ENCODE assay signal across 1 cellular context in genomic region chr12:49130151-49131050, GRCh38.
TF ChIP-seq lines count a peak whose summit lies in the region.

No MANE protein-coding gene starts in this region.

TF ChIP-seq in HEK293, 187 proteins besides CTCF, POLR2A, EP300 and RAD21 (continued from another document and continues in another):
- no peak for TF ChIP-seq PRDM2 (tag by site-specific recombination; IDR thresholded peaks at IDR 0.05; ENCODE audit: borderline replicate concordance)
- TF ChIP-seq ZFP41 (tag by site-specific recombination; IDR thresholded peaks at IDR 0.05; ENCODE audit: borderline replicate concordance) = no peak
- peak; percentile 62; the same call in 1 of the 2 replicates for TF ChIP-seq SP3 (tag by site-specific recombination; IDR thresholded peaks at IDR 0.05)
- peak; percentile 75 for TF ChIP-seq FEZF1 (tag by site-specific recombination; IDR thresholded peaks at IDR 0.05)
- no peak for TF ChIP-seq ZBTB20 (tag by site-specific recombination; IDR thresholded peaks at IDR 0.05)
- TF ChIP-seq ZNF239 (tag by site-specific recombination; IDR thresholded peaks at IDR 0.05) = no peak
- TF ChIP-seq ZNF521 (tag by site-specific recombination; IDR thresholded peaks at IDR 0.05) = no peak
- TF ChIP-seq, protein P1, sequence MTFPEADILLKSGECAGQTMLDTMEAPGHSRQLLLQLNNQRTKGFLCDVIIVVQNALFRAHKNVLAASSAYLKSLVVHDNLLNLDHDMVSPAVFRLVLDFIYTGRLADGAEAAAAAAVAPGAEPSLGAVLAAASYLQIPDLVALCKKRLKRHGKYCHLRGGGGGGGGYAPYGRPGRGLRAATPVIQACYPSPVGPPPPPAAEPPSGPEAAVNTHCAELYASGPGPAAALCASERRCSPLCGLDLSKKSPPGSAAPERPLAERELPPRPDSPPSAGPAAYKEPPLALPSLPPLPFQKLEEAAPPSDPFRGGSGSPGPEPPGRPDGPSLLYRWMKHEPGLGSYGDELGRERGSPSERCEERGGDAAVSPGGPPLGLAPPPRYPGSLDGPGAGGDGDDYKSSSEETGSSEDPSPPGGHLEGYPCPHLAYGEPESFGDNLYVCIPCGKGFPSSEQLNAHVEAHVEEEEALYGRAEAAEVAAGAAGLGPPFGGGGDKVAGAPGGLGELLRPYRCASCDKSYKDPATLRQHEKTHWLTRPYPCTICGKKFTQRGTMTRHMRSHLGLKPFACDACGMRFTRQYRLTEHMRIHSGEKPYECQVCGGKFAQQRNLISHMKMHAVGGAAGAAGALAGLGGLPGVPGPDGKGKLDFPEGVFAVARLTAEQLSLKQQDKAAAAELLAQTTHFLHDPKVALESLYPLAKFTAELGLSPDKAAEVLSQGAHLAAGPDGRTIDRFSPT (tag by site-specific recombination; IDR thresholded peaks at IDR 0.05) = peak; percentile 35; the same call in 1 of the 2 replicates
- TF ChIP-seq ZNF560 (tag by site-specific recombination; IDR thresholded peaks at IDR 0.05; ENCODE audit: borderline replicate concordance) = no peak
- TF ChIP-seq YY2 (tag by site-specific recombination; IDR thresholded peaks at IDR 0.05) = peak; percentile 68
- peak; percentile 30; the same call in 1 of the 2 replicates for TF ChIP-seq ZNF518A (tag by site-specific recombination; conservative IDR thresholded peaks at IDR 0.05; ENCODE audit: low read depth)
- no peak for TF ChIP-seq SALL2 (tag by site-specific recombination; IDR thresholded peaks at IDR 0.05; ENCODE audit: borderline replicate concordance)
- TF ChIP-seq ZNF16 (tag by site-specific recombination; IDR thresholded peaks at IDR 0.05; ENCODE audit: low read depth) = no peak
- TF ChIP-seq, protein P2, sequence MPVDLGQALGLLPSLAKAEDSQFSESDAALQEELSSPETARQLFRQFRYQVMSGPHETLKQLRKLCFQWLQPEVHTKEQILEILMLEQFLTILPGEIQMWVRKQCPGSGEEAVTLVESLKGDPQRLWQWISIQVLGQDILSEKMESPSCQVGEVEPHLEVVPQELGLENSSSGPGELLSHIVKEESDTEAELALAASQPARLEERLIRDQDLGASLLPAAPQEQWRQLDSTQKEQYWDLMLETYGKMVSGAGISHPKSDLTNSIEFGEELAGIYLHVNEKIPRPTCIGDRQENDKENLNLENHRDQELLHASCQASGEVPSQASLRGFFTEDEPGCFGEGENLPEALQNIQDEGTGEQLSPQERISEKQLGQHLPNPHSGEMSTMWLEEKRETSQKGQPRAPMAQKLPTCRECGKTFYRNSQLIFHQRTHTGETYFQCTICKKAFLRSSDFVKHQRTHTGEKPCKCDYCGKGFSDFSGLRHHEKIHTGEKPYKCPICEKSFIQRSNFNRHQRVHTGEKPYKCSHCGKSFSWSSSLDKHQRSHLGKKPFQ (tag by site-specific recombination; IDR thresholded peaks at IDR 0.05) = 0 out of 2 replicates have a peak, but pooled peaks have one; percentile 71
- TF ChIP-seq, protein P3, sequence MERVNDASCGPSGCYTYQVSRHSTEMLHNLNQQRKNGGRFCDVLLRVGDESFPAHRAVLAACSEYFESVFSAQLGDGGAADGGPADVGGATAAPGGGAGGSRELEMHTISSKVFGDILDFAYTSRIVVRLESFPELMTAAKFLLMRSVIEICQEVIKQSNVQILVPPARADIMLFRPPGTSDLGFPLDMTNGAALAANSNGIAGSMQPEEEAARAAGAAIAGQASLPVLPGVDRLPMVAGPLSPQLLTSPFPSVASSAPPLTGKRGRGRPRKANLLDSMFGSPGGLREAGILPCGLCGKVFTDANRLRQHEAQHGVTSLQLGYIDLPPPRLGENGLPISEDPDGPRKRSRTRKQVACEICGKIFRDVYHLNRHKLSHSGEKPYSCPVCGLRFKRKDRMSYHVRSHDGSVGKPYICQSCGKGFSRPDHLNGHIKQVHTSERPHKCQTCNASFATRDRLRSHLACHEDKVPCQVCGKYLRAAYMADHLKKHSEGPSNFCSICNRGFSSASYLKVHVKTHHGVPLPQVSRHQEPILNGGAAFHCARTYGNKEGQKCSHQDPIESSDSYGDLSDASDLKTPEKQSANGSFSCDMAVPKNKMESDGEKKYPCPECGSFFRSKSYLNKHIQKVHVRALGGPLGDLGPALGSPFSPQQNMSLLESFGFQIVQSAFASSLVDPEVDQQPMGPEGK (tag by site-specific recombination; IDR thresholded peaks at IDR 0.05) = peak; percentile 78; the same call in 1 of the 2 replicates
- TF ChIP-seq ZNF561 (tag by site-specific recombination; IDR thresholded peaks at IDR 0.05; ENCODE audit: borderline replicate concordance) = no peak; the same call in 1 of the 2 replicates
- TF ChIP-seq ZNF677 (tag by site-specific recombination; IDR thresholded peaks at IDR 0.05) = no peak
- TF ChIP-seq, protein P4, sequence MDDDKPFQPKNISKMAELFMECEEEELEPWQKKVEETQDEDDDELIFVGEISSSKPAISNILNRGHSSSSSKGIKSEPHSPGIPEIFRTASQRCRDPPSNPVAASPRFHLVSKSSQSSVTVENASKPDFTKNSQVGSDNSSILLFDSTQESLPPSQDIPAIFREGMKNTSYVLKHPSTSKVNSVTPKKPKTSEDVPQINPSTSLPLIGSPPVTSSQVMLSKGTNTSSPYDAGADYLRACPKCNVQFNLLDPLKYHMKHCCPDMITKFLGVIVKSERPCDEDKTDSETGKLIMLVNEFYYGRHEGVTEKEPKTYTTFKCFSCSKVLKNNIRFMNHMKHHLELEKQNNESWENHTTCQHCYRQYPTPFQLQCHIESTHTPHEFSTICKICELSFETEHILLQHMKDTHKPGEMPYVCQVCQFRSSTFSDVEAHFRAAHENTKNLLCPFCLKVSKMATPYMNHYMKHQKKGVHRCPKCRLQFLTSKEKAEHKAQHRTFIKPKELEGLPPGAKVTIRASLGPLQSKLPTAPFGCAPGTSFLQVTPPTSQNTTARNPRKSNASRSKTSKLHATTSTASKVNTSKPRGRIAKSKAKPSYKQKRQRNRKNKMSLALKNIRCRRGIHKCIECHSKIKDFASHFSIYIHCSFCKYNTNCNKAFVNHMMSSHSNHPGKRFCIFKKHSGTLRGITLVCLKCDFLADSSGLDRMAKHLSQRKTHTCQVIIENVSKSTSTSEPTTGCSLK (tag by site-specific recombination; IDR thresholded peaks at IDR 0.05) = no peak
- TF ChIP-seq SP2 (tag by site-specific recombination; IDR thresholded peaks at IDR 0.05) = peak; percentile 72
- peak; percentile 20; the same call in 1 of the 2 replicates for TF ChIP-seq ZNF585B (tag by site-specific recombination; IDR thresholded peaks at IDR 0.05)
- no peak for TF ChIP-seq KLF1 (tag by site-specific recombination; IDR thresholded peaks at IDR 0.05)
- TF ChIP-seq, protein P5, sequence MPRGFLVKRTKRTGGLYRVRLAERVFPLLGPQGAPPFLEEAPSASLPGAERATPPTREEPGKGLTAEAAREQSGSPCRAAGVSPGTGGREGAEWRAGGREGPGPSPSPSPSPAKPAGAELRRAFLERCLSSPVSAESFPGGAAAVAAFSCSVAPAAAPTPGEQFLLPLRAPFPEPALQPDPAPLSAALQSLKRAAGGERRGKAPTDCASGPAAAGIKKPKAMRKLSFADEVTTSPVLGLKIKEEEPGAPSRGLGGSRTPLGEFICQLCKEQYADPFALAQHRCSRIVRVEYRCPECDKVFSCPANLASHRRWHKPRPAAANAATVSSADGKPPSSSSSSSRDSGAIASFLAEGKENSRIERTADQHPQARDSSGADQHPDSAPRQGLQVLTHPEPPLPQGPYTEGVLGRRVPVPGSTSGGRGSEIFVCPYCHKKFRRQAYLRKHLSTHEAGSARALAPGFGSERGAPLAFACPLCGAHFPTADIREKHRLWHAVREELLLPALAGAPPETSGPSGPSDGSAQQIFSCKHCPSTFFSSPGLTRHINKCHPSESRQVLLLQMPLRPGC (tag by site-specific recombination; IDR thresholded peaks at IDR 0.05) = no peak; the same call in none of the 2 replicates
- TF ChIP-seq ZNF26 (tag by site-specific recombination; IDR thresholded peaks at IDR 0.05) = no peak
- TF ChIP-seq ZNF211 (tag by site-specific recombination; IDR thresholded peaks at IDR 0.05; ENCODE audit: low read depth) = no peak
- no peak for TF ChIP-seq ZNF148 (tag by site-specific recombination; IDR thresholded peaks at IDR 0.05; ENCODE audit: borderline replicate concordance)
